Comparison of ENCODE assay signal across 8 cellular contexts in the genomic region with DNA sequence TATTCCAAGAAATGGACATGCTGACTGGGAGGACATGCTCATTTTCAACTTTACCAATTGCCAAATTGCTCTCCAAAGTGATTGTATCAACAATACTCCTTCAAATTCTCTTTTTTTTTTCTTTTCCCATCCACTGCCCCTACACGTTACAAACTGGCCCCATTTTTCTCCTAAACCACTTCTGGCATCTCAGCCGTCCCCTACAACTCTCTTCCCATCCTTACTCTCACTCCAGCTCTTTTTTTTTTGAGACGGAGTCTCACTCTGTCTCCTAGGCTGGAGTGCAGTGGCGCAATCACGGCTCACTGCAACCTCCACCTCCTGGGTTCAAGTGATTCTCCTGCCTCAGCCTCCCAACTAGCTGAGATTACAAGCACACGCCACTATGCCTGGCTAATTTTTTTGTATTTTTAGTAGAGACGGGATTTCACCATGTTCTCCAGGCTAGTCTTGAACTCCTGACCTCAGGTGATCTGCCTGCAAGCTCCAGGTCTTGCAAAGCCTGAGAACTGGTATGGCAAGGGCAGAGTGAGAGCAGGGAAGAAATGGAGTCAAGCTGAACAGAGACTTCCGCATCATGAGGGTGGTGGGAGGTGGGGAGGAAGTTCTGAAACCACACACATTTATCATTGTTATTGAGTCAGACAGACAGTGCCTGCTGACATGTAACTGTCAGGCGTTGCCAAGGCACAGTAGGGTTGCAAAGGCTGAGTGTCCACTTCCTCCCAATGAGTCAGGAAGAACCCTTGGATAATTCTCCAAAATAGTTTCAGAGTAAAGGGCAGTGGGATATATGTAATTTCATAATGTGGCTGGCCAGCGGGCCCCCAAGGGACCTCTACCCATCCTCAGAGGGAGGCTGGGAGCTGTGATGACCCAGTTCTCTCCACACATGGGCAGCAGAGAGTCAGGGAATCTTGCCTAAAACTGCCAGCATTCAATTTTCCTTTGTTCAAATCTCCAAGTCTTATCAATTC. TPM values are rescaled to one million over a fixed set of nuclear protein-coding genes. Genes with fewer than 3 reads are reported as not detected.
DNase-seq lines count a peak whose midpoint lies in the region; ATAC-seq and TF ChIP-seq lines count a peak whose summit lies in the region.

No MANE protein-coding gene starts in this region.

- 57 to 63% methylated on average over 7 to 10 of the region's 10 CpGs for WGBS in transverse colon (ENCODE audit: low coverage in 1 of 2), 2 donors

- H3K4me3 ChIP-seq in WI38 (ENCODE audit: low read depth, low read length) (no peak overlapping the region), transverse colon (no peak overlapping the region)

- 0 out of 2 replicates have a peak, but pooled peaks have one; percentile 23 for TF ChIP-seq CTCF in WI38 (IDR thresholded peaks at IDR 0.05; ENCODE audit: low read depth, low read length)
- TF ChIP-seq CTCF in transverse colon (IDR thresholded peaks at IDR 0.05) = no peak

- ATAC-seq in HG03139 (IDR thresholded peaks at IDR 0.05; ENCODE audit: unreplicated experiment) = no peak

- intact Hi-C loops in transverse colon (cut with DNase I; ENCODE audit: low total_unique reads) = no loop called here

- peak overlapping the region; percentile 68 for H3K27ac ChIP-seq in KOPT-K1 (ENCODE audit: low read depth, low read length, poor library complexity, severe bottlenecking)
- peak overlapping the region in 3 of 4 donors; percentile 20 to 65 (median 30) for H3K27ac ChIP-seq in transverse colon

- no peak for TF ChIP-seq POLR2A in transverse colon (IDR thresholded peaks at IDR 0.05)

- DNase-seq in DMS 273 (lab: John Stamatoyannopoulos, UW; ENCODE audit: unreplicated experiment) (peak; percentile 15), DMS 273 treated with DMSO at 0.1 percent for 48 hours (lab: John Stamatoyannopoulos, UW) (no peak), myocyte (ENCODE audit: low read depth) (peak; percentile 73), transverse colon (peak; percentile 56)
- DNase-seq in central memory CD4-positive, alpha-beta T cell = peak; percentile 74

- no peak for TF ChIP-seq EP300 in transverse colon (IDR thresholded peaks at IDR 0.05; ENCODE audit: low read depth)

- in situ Hi-C loops in transverse colon (cut with MboI; ENCODE audit: low pct_ligation_motif_present in 1 of 4, low pct_unique_long_range_greater_than_20kb in 1 of 4, low sequenced_read_pairs in 3 of 4) = no loop called here

- no peaks in the 10 kb centered on the region for H3K36me3 ChIP-seq in KOPT-K1 (ENCODE audit: insufficient read depth, low read length)
- H3K36me3 ChIP-seq in transverse colon = no peaks in the 10 kb centered on the region

- no peaks in the 10 kb centered on the region for H3K27me3 ChIP-seq in transverse colon

- peaks cover 0 to 4% (median under 1%) of the 10 kb centered on the region in 4 donors for H3K4me1 ChIP-seq in transverse colon

- H3K9me3 ChIP-seq in KOPT-K1 (ENCODE audit: insufficient read depth, low read length, poor library complexity, severe bottlenecking) (no peaks in the 10 kb centered on the region), transverse colon (no peaks in the 10 kb centered on the region)

RNA-seq across cellular contexts. Expression of gene CELA3A, which starts 17.4 kb away (rescaled TPM):
- total RNA-seq in myocyte (0.78 and 2.6 TPM in 2 replicates), transverse colon (not detected)
- 0.18 TPM for polyA plus RNA-seq in myocyte (2012)

RNA-seq across cellular contexts. Expression of gene CDC42, which starts 33.6 kb away (rescaled TPM):
- total RNA-seq in myocyte (273 and 286 TPM in 2 replicates), transverse colon (100 to 1,000 TPM; 140 to 245 (median 174) TPM)
- polyA plus RNA-seq in myocyte (2012) = 183 TPM

RNA-seq across cellular contexts. Expression of gene CELA3B, which starts 42.0 kb away (rescaled TPM):
- not detected in 2 replicates for total RNA-seq in myocyte
- polyA plus RNA-seq in myocyte (2012) = not detected
- not detected for total RNA-seq in transverse colon
